18 cellular contexts compared by ENCODE assay signal in the genomic region with DNA sequence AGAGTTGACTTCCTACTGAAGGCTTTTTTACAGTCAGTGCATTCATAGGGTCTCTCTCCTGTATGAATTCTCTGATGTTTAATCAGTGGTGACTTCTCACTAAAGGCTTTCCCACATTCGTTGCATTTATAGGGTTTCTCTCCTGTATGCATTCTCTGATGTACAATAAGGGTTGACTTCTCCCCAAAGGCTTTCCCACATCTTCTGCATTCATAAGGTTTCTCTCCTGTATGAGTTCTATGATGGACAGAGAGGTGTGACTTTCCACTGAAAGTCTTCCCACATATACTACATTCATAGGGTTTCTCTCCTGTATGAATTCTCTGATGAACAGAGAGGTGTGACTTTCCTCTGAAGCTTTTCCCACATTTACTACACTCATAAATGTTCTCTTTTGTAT.
"Had no signal": no experiment of that assay in that cellular context is flagged by ENCODE, and none has a peak within 500 bp of the region (broad histone marks: within the 10 kb centered on the region; RNA-seq: fewer than 3 reads in every experiment).

No MANE protein-coding gene starts in this region.

- H3K27ac ChIP-seq: cardiac muscle cell, dorsolateral prefrontal cortex, transverse colon, vagina had no signal

- H3K4me1 Mint-ChIP-seq: activated CD8-positive, alpha-beta memory T cell treated with anti-CD3 and anti-CD28 coated beads, Interleukin-2, amount 10 ng/mL, durations not matched to agents 7 days and 5 days; activated naive CD8-positive, alpha-beta T cell treated with anti-CD3 and anti-CD28 coated beads, Interleukin-2, amount 50 U/mL, for 24 hours; endodermal cell; naive B cell; stimulated activated naive B cell treated with anti-CD40 and anti-IgM and Interleukin-4, amounts not matched to agents 10 μg/mL and 1 μg/mL and 100 μg/mL, for 72 hours had no signal

- H3K27me3 ChIP-seq: cardiac muscle cell, transverse colon, vagina had no signal

- H3K4me3 ChIP-seq: cardiac muscle cell, dorsolateral prefrontal cortex, lung, transverse colon, vagina had no signal

- H3K4me3 Mint-ChIP-seq: activated CD4-positive, alpha-beta memory T cell treated with anti-CD3 and anti-CD28 coated beads for 36 hours; activated CD8-positive, alpha-beta memory T cell treated with anti-CD3 and anti-CD28 coated beads, Interleukin-2, amount 10 ng/mL, durations not matched to agents 7 days and 5 days; activated naive CD4-positive, alpha-beta T cell treated with anti-CD3 and anti-CD28 coated beads for 36 hours; activated naive CD8-positive, alpha-beta T cell treated with anti-CD3 and anti-CD28 coated beads, Interleukin-2, amount 50 U/mL, for 24 hours; endodermal cell; naive B cell; stimulated activated naive B cell treated with anti-CD40 and anti-IgM and Interleukin-4, amounts not matched to agents 10 μg/mL and 1 μg/mL and 100 μg/mL, for 72 hours had no signal

- H3K27me3 Mint-ChIP-seq: activated CD4-positive, alpha-beta memory T cell treated with anti-CD3 and anti-CD28 coated beads for 36 hours; activated CD8-positive, alpha-beta memory T cell treated with anti-CD3 and anti-CD28 coated beads, Interleukin-2, amount 10 ng/mL, durations not matched to agents 7 days and 5 days; activated naive CD8-positive, alpha-beta T cell treated with anti-CD3 and anti-CD28 coated beads, Interleukin-2, amount 50 U/mL, for 24 hours; naive B cell; stimulated activated naive B cell treated with anti-CD40 and anti-IgM and Interleukin-4, amounts not matched to agents 10 μg/mL and 1 μg/mL and 100 μg/mL, for 72 hours had no signal

- H3K4me1 ChIP-seq: transverse colon, vagina had no signal

- ATAC-seq: activated CD8-positive, alpha-beta memory T cell treated with anti-CD3 and anti-CD28 coated beads, Interleukin-2, amount 10 ng/mL, durations not matched to agents 7 days and 5 days; activated naive CD8-positive, alpha-beta T cell treated with anti-CD3 and anti-CD28 coated beads, Interleukin-2, amount 50 U/mL, for 24 hours; left colon; stimulated activated naive B cell treated with anti-CD40 and anti-IgM and Interleukin-4, amounts not matched to agents 10 μg/mL and 1 μg/mL and 100 μg/mL, for 72 hours had no signal

- H3K36me3 ChIP-seq: cardiac muscle cell had no signal

- H3K27ac Mint-ChIP-seq: activated CD4-positive, alpha-beta memory T cell treated with anti-CD3 and anti-CD28 coated beads for 36 hours; activated CD8-positive, alpha-beta memory T cell treated with anti-CD3 and anti-CD28 coated beads, Interleukin-2, amount 10 ng/mL, durations not matched to agents 7 days and 5 days; activated naive CD4-positive, alpha-beta T cell treated with anti-CD3 and anti-CD28 coated beads for 36 hours; activated naive CD8-positive, alpha-beta T cell treated with anti-CD3 and anti-CD28 coated beads, Interleukin-2, amount 50 U/mL, for 24 hours; activated T-helper 2 cell treated with anti-CD3 and anti-CD28 coated beads, Interferon-gamma antibody, Interleukin-2, Interleukin-4, amounts not matched to agents 10 μg/mL and 5 μg/mL and 100 μg/mL, durations not matched to agents 14 hours and 24 hours and 36 hours; endodermal cell; naive B cell; stimulated activated naive B cell treated with anti-CD40 and anti-IgM and Interleukin-4, amounts not matched to agents 10 μg/mL and 1 μg/mL and 100 μg/mL, for 72 hours had no signal

- DNase-seq: activated CD4-positive, alpha-beta memory T cell treated with anti-CD3 and anti-CD28 coated beads for 36 hours; activated CD8-positive, alpha-beta memory T cell treated with anti-CD3 and anti-CD28 coated beads, Interleukin-2, amount 10 ng/mL, durations not matched to agents 7 days and 5 days; activated naive CD4-positive, alpha-beta T cell treated with anti-CD3 and anti-CD28 coated beads for 36 hours; activated naive CD8-positive, alpha-beta T cell treated with anti-CD3 and anti-CD28 coated beads, Interleukin-2, amount 50 U/mL, for 24 hours; activated T-cell treated with anti-CD3 and anti-CD28 coated beads, Interleukin-2, amount 50 U/mL, for 1 hour; dorsolateral prefrontal cortex; endodermal cell; erythroblast; left colon; naive B cell; retina; stimulated activated CD4-positive, alpha-beta T cell treated with anti-CD3 and anti-CD28 coated beads, Interleukin-2, amount 100 ng/mL, for 48 hours; stimulated activated naive B cell treated with anti-CD40 and anti-IgM and Interleukin-4, amounts not matched to agents 10 μg/mL and 1 μg/mL and 100 μg/mL, for 72 hours; transverse colon had no signal
